8 cellular contexts compared by ENCODE assay signal in the genomic region with DNA sequence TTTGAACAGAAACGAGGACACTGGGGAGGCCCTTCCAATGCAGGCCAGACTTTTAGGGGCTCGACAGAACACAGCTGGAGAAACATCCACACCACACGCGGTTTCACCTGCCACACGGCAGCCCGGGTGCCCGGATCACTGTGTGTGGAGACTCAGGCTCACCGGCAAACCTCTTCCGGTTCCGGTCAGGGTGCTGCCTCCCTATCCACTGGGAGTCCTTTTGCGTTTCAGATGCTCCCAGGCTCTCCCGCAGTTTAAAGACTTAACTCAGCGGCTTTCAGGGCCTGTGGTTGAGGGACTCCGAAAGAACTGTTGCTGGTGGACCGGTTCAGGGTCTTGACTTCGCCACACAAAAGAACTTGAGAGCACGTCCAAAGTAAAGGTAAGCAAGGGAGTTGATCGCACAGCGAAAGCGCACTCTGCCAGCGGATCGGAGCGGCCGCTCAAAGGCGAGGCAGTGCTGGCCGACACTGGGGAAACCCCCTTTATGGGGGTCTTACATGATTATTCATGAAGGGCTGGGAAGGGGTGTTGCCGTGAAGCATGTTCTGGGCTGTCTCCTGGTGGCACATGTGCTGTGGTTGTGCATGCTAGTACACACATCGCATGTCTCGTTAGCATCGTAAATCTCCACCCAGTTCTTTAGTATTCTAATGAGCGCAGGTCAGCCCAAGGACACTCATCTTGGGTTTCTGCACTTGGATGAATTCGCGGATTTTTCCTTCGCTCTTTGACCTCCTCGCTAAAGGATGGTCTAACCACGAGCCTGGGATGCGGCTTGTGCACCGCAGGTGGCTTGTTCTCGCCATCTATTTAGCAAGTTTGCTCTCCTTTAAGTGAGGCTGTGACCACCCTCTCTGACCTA.
A peak's percentile ranks its signal among the peaks of the same experiment; 100 is the strongest.
DNase-seq lines count a peak whose midpoint lies in the region; ATAC-seq and TF ChIP-seq lines count a peak whose summit lies in the region.

No MANE protein-coding gene starts in this region.

- 76% methylated on average over 39 of the region's 39 CpGs for WGBS in suprapubic skin

- H3K9me3 ChIP-seq in Peyer's patch (no peaks in the 10 kb centered on the region), mononuclear cell (ENCODE audit: low read depth, low read length) (no peaks in the 10 kb centered on the region), suprapubic skin (no peaks in the 10 kb centered on the region)

- DNase-seq in Peyer's patch, result peak; percentile 30 to 66 (median 61)
- DNase-seq in astrocyte of the hippocampus (ENCODE audit: low read depth, low spot score), result peak; percentile 39
- DNase-seq in suprapubic skin (ENCODE audit: low spot score in 2 of 2), result no peak
- DNase-seq in NCI-H345 treated with DMSO at 0.1 percent for 48 hours (lab: John Stamatoyannopoulos, UW; ENCODE audit: unreplicated experiment), result no peak
- DNase-seq in GF-D8 (lab: John Stamatoyannopoulos, UW), result no peak

- TF ChIP-seq CTCF in Peyer's patch (IDR thresholded peaks at IDR 0.05), result no peak
- TF ChIP-seq CTCF in suprapubic skin (IDR thresholded peaks at IDR 0.05), result no peak

- no peak overlapping the region for H3K27ac ChIP-seq in Peyer's patch
- H3K27ac ChIP-seq in suprapubic skin, result no peak overlapping the region

- H3K4me1 ChIP-seq in Peyer's patch (no peaks in the 10 kb centered on the region), mononuclear cell (ENCODE audit: insufficient read depth, low read length) (peaks cover 43% of the 10 kb centered on the region), suprapubic skin (no peaks in the 10 kb centered on the region)

- no peak for TF ChIP-seq EP300 in suprapubic skin (IDR thresholded peaks at IDR 0.05)

- ATAC-seq in GM18511 (IDR thresholded peaks at IDR 0.05; ENCODE audit: unreplicated experiment), result peak; percentile 84
- ATAC-seq in GM19023 (IDR thresholded peaks at IDR 0.05; ENCODE audit: unreplicated experiment), result no peak

- H3K36me3 ChIP-seq in Peyer's patch, result no peaks in the 10 kb centered on the region
- no peaks in the 10 kb centered on the region for H3K36me3 ChIP-seq in suprapubic skin

- H3K27me3 ChIP-seq in Peyer's patch (no peaks in the 10 kb centered on the region), mononuclear cell (ENCODE audit: insufficient read depth, low read length) (no peaks in the 10 kb centered on the region), suprapubic skin (no peaks in the 10 kb centered on the region)

- H3K4me3 ChIP-seq in Peyer's patch (peak overlapping the region; percentile 10 to 41 (median 28)), mononuclear cell (ENCODE audit: low read length) (peak overlapping the region; percentile 38), suprapubic skin (peak overlapping the region; percentile 37)

- TF ChIP-seq POLR2A in Peyer's patch (IDR thresholded peaks at IDR 0.05) (no peak), suprapubic skin (IDR thresholded peaks at IDR 0.05) (no peak)

Comparison
In these comparisons a context has a peak if more than half of its experiments do, and no peak if none do; other contexts are left out.
1. DNase-seq: peak in Peyer's patch (3 of 3) and astrocyte of the hippocampus (single experiment); none in suprapubic skin (0 of 2), NCI-H345 treated with DMSO at 0.1 percent for 48 hours (single experiment) and GF-D8 (single experiment).
2. Peak in every context shown above with its lines, with median percentiles within 50 percentile points of each other: H3K4me3 ChIP-seq.